ENCODE assay signal across 18 cellular contexts in genomic region chr21:40732998-40733397, GRCh38.
A peak's percentile ranks its signal among the peaks of the same experiment; 100 is the strongest.
DNase-seq lines count a peak whose midpoint lies in the region; ATAC-seq, FAIRE-seq and TF ChIP-seq lines count a peak whose summit lies in the region.
"Had no signal": no experiment of that assay in that cellular context is flagged by ENCODE, and none has a peak within 500 bp of the region (broad histone marks: within the 10 kb centered on the region; RNA-seq: fewer than 3 reads in every experiment).

No MANE protein-coding gene starts in this region.

- ATAC-seq in GM18511 (IDR thresholded peaks at IDR 0.05; ENCODE audit: unreplicated experiment) = no peak
- ATAC-seq: GM12878 had no signal

- no peaks in the 10 kb centered on the region for H3K9me3 ChIP-seq in ovary
- H3K9me3 ChIP-seq: BLaER1 treated with 17β-estradiol and CSF1 and Interleukin-3, amounts not matched to agents 10 nM and 100 nM; HAP-1 had no signal

- H3K4me1 Mint-ChIP-seq in activated T-cell treated with anti-CD3 and anti-CD28 coated beads, Interleukin-2, amount 50 U/mL, for 24 hours (ENCODE audit: low read depth) = no peaks in the 10 kb centered on the region

- intact Hi-C loops in ovary (cut with DNase I) = no loop called here

- no peak overlapping the region for H3K4me3 ChIP-seq in ovary
- H3K4me3 ChIP-seq: BLaER1 treated with 17β-estradiol and CSF1 and Interleukin-3, amounts not matched to agents 10 nM and 100 nM; GM12878; HAP-1 had no signal

- no peak overlapping the region for H3K27ac ChIP-seq in ovary
- H3K27ac ChIP-seq: BLaER1 treated with 17β-estradiol and CSF1 and Interleukin-3, amounts not matched to agents 10 nM and 100 nM had no signal

- no peak for TF ChIP-seq EP300 in ovary (IDR thresholded peaks at IDR 0.05)

- no peaks in the 10 kb centered on the region for H3K4me1 ChIP-seq in ovary (ENCODE audit: insufficient read depth)
- H3K4me1 ChIP-seq: BLaER1 treated with 17β-estradiol and CSF1 and Interleukin-3, amounts not matched to agents 10 nM and 100 nM; HAP-1 had no signal

- H3K36me3 Mint-ChIP-seq in activated T-cell treated with anti-CD3 and anti-CD28 coated beads, Interleukin-2, amount 50 U/mL, for 24 hours (ENCODE audit: low read depth) = no peaks in the 10 kb centered on the region

- no peaks in the 10 kb centered on the region for H3K27me3 ChIP-seq in ovary
- H3K27me3 ChIP-seq: BLaER1 treated with 17β-estradiol and CSF1 and Interleukin-3, amounts not matched to agents 10 nM and 100 nM had no signal

- H3K27ac Mint-ChIP-seq in activated T-cell treated with anti-CD3 and anti-CD28 coated beads, Interleukin-2, amount 50 U/mL, for 24 hours = no peak overlapping the region

- TF ChIP-seq POLR2A in ovary (IDR thresholded peaks at IDR 0.05) = no peak

- no peak overlapping the region for H3K4me3 Mint-ChIP-seq in activated T-cell treated with anti-CD3 and anti-CD28 coated beads, Interleukin-2, amount 50 U/mL, for 24 hours

- H3K9me3 Mint-ChIP-seq in activated T-cell treated with anti-CD3 and anti-CD28 coated beads, Interleukin-2, amount 50 U/mL, for 24 hours = no peaks in the 10 kb centered on the region

- no peak for FAIRE-seq in urothelium cell line (lab: Jason Lieb, UNC)
- FAIRE-seq: GM12878, GM18507, GM19239, HTR-8/SVneo had no signal

- 73 to 77% (median 76%) methylated on average over 3 of the region's 3 CpGs for WGBS in ovary, 3 donors

- peaks cover 2% of the 10 kb centered on the region for H3K27me3 Mint-ChIP-seq in activated T-cell treated with anti-CD3 and anti-CD28 coated beads, Interleukin-2, amount 50 U/mL, for 24 hours

- no peaks in the 10 kb centered on the region for H3K36me3 ChIP-seq in ovary
- H3K36me3 ChIP-seq: BLaER1 treated with 17β-estradiol and CSF1 and Interleukin-3, amounts not matched to agents 10 nM and 100 nM; HAP-1 had no signal

- peak; percentile 70 for DNase-seq in NCI-H2171 treated with DMSO at 0.1 percent for 48 hours (lab: John Stamatoyannopoulos, UW)
- DNase-seq in NCI-H2171 (lab: John Stamatoyannopoulos, UW) = no peak
- DNase-seq in NCI-H187 treated with DMSO at 0.1 percent for 48 hours (lab: John Stamatoyannopoulos, UW) = peak; percentile 57
- peak; percentile 42 for DNase-seq in NCI-H510A (lab: John Stamatoyannopoulos, UW)
- no peak for DNase-seq in activated T-cell treated with anti-CD3 and anti-CD28 coated beads, Interleukin-2, amount 50 U/mL, for 24 hours
- DNase-seq in ovary = no peak
- no peak for DNase-seq in urothelium cell line (ENCODE audit: low spot score)
- DNase-seq: 8988T, NCI-H226, OCI-M1, T-helper 9 cell had no signal

- no peak for TF ChIP-seq CTCF in ovary (IDR thresholded peaks at IDR 0.05)

Comparison
In these comparisons a context has a peak if more than half of its experiments do, and no peak if none do; other contexts are left out.
1. DNase-seq: peak in NCI-H2171 treated with DMSO at 0.1 percent for 48 hours (single experiment), NCI-H187 treated with DMSO at 0.1 percent for 48 hours (single experiment) and NCI-H510A (single experiment); none in NCI-H2171 (single experiment), activated T-cell treated with anti-CD3 and anti-CD28 coated beads, Interleukin-2, amount 50 U/mL, for 24 hours (single experiment), ovary (0 of 5) and urothelium cell line (single experiment).